Comparison of ENCODE assay signal across 8 cellular contexts in the genomic region with DNA sequence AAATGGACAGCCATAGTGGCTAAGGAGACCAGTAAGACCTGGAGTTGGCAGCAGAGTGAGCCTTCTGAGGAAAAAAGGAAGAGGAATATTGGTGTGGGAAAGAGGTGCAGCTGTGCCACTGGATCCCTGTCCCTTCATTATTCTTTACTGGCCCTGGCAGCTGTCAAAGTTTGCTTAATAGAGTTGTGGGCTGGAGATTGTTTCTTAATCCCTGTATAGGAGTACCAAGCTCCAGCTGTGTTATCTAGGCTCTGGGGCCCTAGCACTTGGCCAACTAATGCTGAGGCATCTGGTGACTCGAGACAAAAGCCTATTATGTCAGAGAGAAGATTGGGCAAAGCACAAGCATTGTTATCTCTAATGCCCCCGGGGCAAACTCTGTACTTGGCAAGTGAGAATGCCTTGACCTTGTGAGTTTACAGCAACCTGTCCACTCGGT.
DNase-seq lines count a peak whose midpoint lies in the region; TF ChIP-seq lines count a peak whose summit lies in the region.

No MANE protein-coding gene starts in this region.

- no peak overlapping the region for H3K9ac ChIP-seq in NT2/D1 (ENCODE audit: insufficient read length, low read depth)

- H3K4me1 Mint-ChIP-seq in nephron: peaks cover 52% of the 10 kb centered on the region

- H3K27ac Mint-ChIP-seq in nephron: peak overlapping the region; percentile 54 to 78 (median 70)

- H3K9me3 Mint-ChIP-seq in nephron: no peaks in the 10 kb centered on the region

- no peaks in the 10 kb centered on the region for H3K4me1 ChIP-seq in NT2/D1 (ENCODE audit: insufficient read depth, insufficient read length)

- no peaks in the 10 kb centered on the region for H3K27me3 ChIP-seq in NT2/D1 (ENCODE audit: insufficient read depth, insufficient read length)

- no peaks in the 10 kb centered on the region for H3K27me3 Mint-ChIP-seq in nephron (ENCODE audit: low read depth)

- no peak overlapping the region for H3K4me3 Mint-ChIP-seq in nephron

- peaks cover 24% of the 10 kb centered on the region for H3K36me3 Mint-ChIP-seq in nephron (ENCODE audit: low read depth)

- TF ChIP-seq POLR2A in erythroblast (IDR thresholded peaks at IDR 0.05; ENCODE audit: low read length): no peak

- H3K9me3 ChIP-seq in NT2/D1 (ENCODE audit: insufficient read depth, low read length): no peaks in the 10 kb centered on the region

- no peak overlapping the region for H3K4me3 ChIP-seq in NT2/D1 (ENCODE audit: insufficient read length, low read depth)

- peaks cover 9% of the 10 kb centered on the region for H3K36me3 ChIP-seq in NT2/D1 (ENCODE audit: insufficient read depth, insufficient read length, low read length)

- TF ChIP-seq CTCF in nephron (IDR thresholded peaks at IDR 0.05; ENCODE audit: unreplicated experiment in 3 of 3) (no peak), GM13976 (IDR thresholded peaks at IDR 0.05; ENCODE audit: borderline replicate concordance, control extremely low read depth, extremely low read depth, insufficient read depth, missing control alignments) (no peak)

- in situ Hi-C loops in GM13976 (cut with MboI; ENCODE audit: low sequenced_read_pairs, unreplicated experiment): no loop called here

- DNase-seq in GM03348 (ENCODE audit: low spot score) (peak; percentile 18), NT2/D1 (ENCODE audit: low read depth, low spot score) (peak; percentile 44), erythroblast (lab: John Stamatoyannopoulos, UW) (peak; percentile 78 to 93), GM13976 (ENCODE audit: low spot score) (no peak), activated T-cell treated with anti-CD3 and anti-CD28 coated beads for 4 hours (no peak)
- DNase-seq in activated T-cell treated with anti-CD3 and anti-CD28 coated beads, Interleukin-2, amount 50 U/mL, for 1 hour: no peak
- DNase-seq in activated naive CD4-positive, alpha-beta T cell treated with Interleukin-2 at 50 U/mL for 16 hours: no peak

Comparison
In these comparisons a context has a peak if more than half of its experiments do, and no peak if none do; other contexts are left out.
1. DNase-seq: peak in GM03348 (single experiment), NT2/D1 (single experiment) and erythroblast (2 of 2); none in GM13976 (single experiment), activated T-cell treated with anti-CD3 and anti-CD28 coated beads, Interleukin-2, amount 50 U/mL, for 1 hour (single experiment), activated naive CD4-positive, alpha-beta T cell treated with Interleukin-2 at 50 U/mL for 16 hours (single experiment) and activated T-cell treated with anti-CD3 and anti-CD28 coated beads for 4 hours (single experiment).